ENCODE assay signal across 9 cellular contexts in genomic region chr4:87103691-87104187, GRCh38.
DNase-seq lines count a peak whose midpoint lies in the region; TF ChIP-seq lines count a peak whose summit lies in the region.
"Had no signal": no experiment of that assay in that cellular context is flagged by ENCODE, and none has a peak within 500 bp of the region (broad histone marks: within the 10 kb centered on the region; RNA-seq: fewer than 3 reads in every experiment).

No MANE protein-coding gene starts in this region.

- no peak overlapping the region for H3K4me3 Mint-ChIP-seq in CD14-positive monocyte

- CTCF ChIA-PET in OCI-LY7 (lab: Charles Lee; ENCODE audit: unreplicated experiment) = no interaction called here

- DNase-seq in CD14-positive monocyte (ENCODE audit: low spot score) = no peak
- DNase-seq in OCI-LY7 (ENCODE audit: low spot score) = no peak
- no peak for DNase-seq in effector memory CD4-positive, alpha-beta T cell
- peak; percentile 55 for DNase-seq in non-pigmented ciliary epithelial cell (ENCODE audit: low read depth)
- DNase-seq in COR-L47 (lab: John Stamatoyannopoulos, UW) = no peak
- no peak for DNase-seq in anterior cingulate cortex (lab: John Stamatoyannopoulos, UW)
- no peak for DNase-seq in NCI-H2227 treated with DMSO at 0.1 percent for 48 hours (lab: John Stamatoyannopoulos, UW)
- DNase-seq in NCI-H345 (lab: John Stamatoyannopoulos, UW) = no peak
- DNase-seq: OCI-M1 had no signal

- no peaks in the 10 kb centered on the region for H3K79me2 ChIP-seq in OCI-LY7 (ENCODE audit: insufficient read depth, low read depth, low read length)

- H3K27ac ChIP-seq in OCI-LY7 (ENCODE audit: low read depth, low read length, poor library complexity, severe bottlenecking) = no peak overlapping the region
- H3K27ac ChIP-seq in effector memory CD4-positive, alpha-beta T cell (ENCODE audit: insufficient read depth, low read length, poor library complexity, severe bottlenecking) = peak overlapping the region; percentile 87

- H3K36me3 ChIP-seq in OCI-LY7 (ENCODE audit: insufficient read depth, low read length) = peaks cover 44% of the 10 kb centered on the region
- H3K36me3 ChIP-seq in effector memory CD4-positive, alpha-beta T cell (ENCODE audit: control insufficient read depth, insufficient read depth, low read length) = peaks cover 3% of the 10 kb centered on the region

- intact Hi-C loops in CD14-positive monocyte (cut with micrococcal nuclease) (no loop called here), OCI-LY7 (cut with micrococcal nuclease; ENCODE audit: unreplicated experiment) (no loop called here)

- 0 out of 2 replicates have a peak overlapping the region, but pooled peaks have one; percentile 3 for H3K4me2 ChIP-seq in OCI-LY7 (ENCODE audit: low read length)

- POLR2A ChIA-PET in OCI-LY7 (lab: Charles Lee) = interaction anchor here (0.9 to 1.6 kb wide), 3 partner anchors 14 to 180 kb away, joined by 3 to 7 read pairs (median 3); no protein-coding TSS in a partner anchor

- H3K27me3 ChIP-seq in effector memory CD4-positive, alpha-beta T cell (replicated peaks; ENCODE audit: control insufficient read depth, insufficient read depth, low read length, poor library complexity, severe bottlenecking) = no peaks in the 10 kb centered on the region

- no peak overlapping the region for H3K4me3 ChIP-seq in OCI-LY7 (ENCODE audit: low read depth, low read length, poor library complexity, severe bottlenecking)
- no peak overlapping the region for H3K4me3 ChIP-seq in effector memory CD4-positive, alpha-beta T cell (ENCODE audit: insufficient read depth, low read depth, low read length, poor library complexity, severe bottlenecking)

- H3K9me3 ChIP-seq in OCI-LY7 (ENCODE audit: low read length) = no peaks in the 10 kb centered on the region
- H3K9me3 ChIP-seq in effector memory CD4-positive, alpha-beta T cell (ENCODE audit: control insufficient read depth, low read length) = no peaks in the 10 kb centered on the region

- TF ChIP-seq CTCF in CD14-positive monocyte (IDR thresholded peaks at IDR 0.05) (no peak), OCI-LY7 (conservative IDR thresholded peaks at IDR 0.05; ENCODE audit: low read length) (no peak)

- no peaks in the 10 kb centered on the region for H3K9me3 Mint-ChIP-seq in CD14-positive monocyte

- H3K9me2 ChIP-seq in OCI-LY7 (ENCODE audit: insufficient read depth, low read length) = no peaks in the 10 kb centered on the region

- BruUV-seq in OCI-LY7 (replicated peaks; lab: Mats Ljungman, UMichigan) = no TSS peak

- H3K4me1 Mint-ChIP-seq in CD14-positive monocyte = peaks cover 4% of the 10 kb centered on the region

- H3K27ac Mint-ChIP-seq in CD14-positive monocyte = peak overlapping the region in 5 of 7 donors; percentile 8 to 51 (median 43)

- no peaks in the 10 kb centered on the region for H4K20me1 ChIP-seq in OCI-LY7 (ENCODE audit: insufficient read depth, low read length)

- H2AFZ ChIP-seq in OCI-LY7 (ENCODE audit: low read length) = no peak overlapping the region

- H3K27me3 Mint-ChIP-seq in CD14-positive monocyte (ENCODE audit: low read depth in 3 of 3) = no peaks in the 10 kb centered on the region

- H3K36me3 Mint-ChIP-seq in CD14-positive monocyte = peaks cover 53 to 57% of the 10 kb centered on the region in 2 donors

- peaks cover 10% of the 10 kb centered on the region for H3K4me1 ChIP-seq in OCI-LY7 (ENCODE audit: insufficient read depth, low read length, poor library complexity, severe bottlenecking)
- H3K4me1 ChIP-seq in effector memory CD4-positive, alpha-beta T cell (ENCODE audit: control insufficient read depth, insufficient read depth, low read length, poor library complexity, severe bottlenecking) = peaks cover 17% of the 10 kb centered on the region
